ENCODE assay signal across 9 cellular contexts in the genomic region with DNA sequence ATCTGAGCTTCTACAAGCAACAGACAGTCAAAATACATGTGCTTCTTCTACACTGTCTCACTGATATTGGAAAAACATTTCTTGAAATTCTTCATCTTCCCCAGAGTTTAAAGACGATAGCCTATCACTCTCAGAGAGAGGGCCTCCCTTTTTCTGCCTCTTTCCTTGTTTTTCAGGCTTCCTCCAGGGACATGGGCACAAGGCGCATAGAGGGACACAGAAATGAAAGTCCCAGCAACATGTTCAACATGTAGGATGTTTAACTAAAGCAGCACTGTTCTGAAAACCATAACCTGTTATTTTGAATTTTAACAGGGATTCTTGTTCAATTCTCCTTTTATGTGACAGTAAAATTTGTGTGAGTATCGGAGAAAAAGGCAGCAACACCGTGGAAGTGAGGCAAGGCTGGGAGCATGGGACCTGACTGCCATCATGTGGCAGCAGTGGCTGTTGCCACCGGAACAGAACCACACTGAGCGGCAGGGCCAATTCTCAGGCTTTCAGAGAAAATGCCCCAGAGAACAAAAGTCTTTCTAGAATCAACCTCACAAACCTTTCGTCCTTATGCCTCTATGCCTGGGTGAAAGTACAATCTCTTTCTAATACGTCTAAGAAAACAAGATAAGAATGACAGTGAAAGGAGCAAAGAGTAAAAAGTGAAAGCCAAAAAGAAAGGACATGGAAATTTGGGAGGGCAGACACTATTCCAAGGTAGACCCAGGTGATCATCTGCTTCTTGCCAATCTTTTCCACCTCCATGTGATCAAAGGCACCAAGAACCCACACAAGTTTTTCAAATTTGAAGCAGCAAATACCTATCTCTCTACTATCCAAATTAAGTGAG. TPM values are rescaled to one million over a fixed set of nuclear protein-coding genes. Genes with fewer than 3 reads are reported as not detected.
A peak's percentile ranks its signal among the peaks of the same experiment; 100 is the strongest.
DNase-seq lines count a peak whose midpoint lies in the region; ATAC-seq and TF ChIP-seq lines count a peak whose summit lies in the region.
"Had no signal": no experiment of that assay in that cellular context is flagged by ENCODE, and none has a peak within 500 bp of the region (broad histone marks: within the 10 kb centered on the region; RNA-seq: fewer than 3 reads in every experiment).

No MANE protein-coding gene starts in this region.

- no peak for TF ChIP-seq POLR2A in esophagus squamous epithelium (IDR thresholded peaks at IDR 0.05)

- no peak overlapping the region for H3K27ac Mint-ChIP-seq in natural killer cell
- H3K27ac Mint-ChIP-seq: activated naive CD4-positive, alpha-beta T cell treated with anti-CD3 and anti-CD28 coated beads, Interleukin-2, amount 50 U/mL, for 24 hours had no signal

- H3K4me1 Mint-ChIP-seq in natural killer cell: peaks cover 0 to 11% of the 10 kb centered on the region in 2 donors
- H3K4me1 Mint-ChIP-seq: activated naive CD4-positive, alpha-beta T cell treated with anti-CD3 and anti-CD28 coated beads, Interleukin-2, amount 50 U/mL, for 24 hours had no signal

- H3K27me3 ChIP-seq in SJSA1 (replicated peaks): no peaks in the 10 kb centered on the region
- no peaks in the 10 kb centered on the region for H3K27me3 ChIP-seq in esophagus squamous epithelium

- DNase-seq in NCI-H82 (lab: John Stamatoyannopoulos, UW) (peak; percentile 64), NCI-H82 treated with DMSO at 0.1 percent for 48 hours (lab: John Stamatoyannopoulos, UW; ENCODE audit: unreplicated experiment) (no peak), SJSA1 (ENCODE audit: low read depth in 1 of 2, low spot score in 2 of 2) (peak; percentile 50 to 57), esophagus squamous epithelium (lab: John Stamatoyannopoulos, UW) (no peak), natural killer cell (no peak), activated T-cell treated with anti-CD3 and anti-CD28 coated beads for 4 hours (no peak)

- intact Hi-C loops in esophagus squamous epithelium (cut with DNase I) (loop anchor here (10.0 kb wide), 1 partner anchor 606 kb away; a partner anchor contains a TSS), natural killer cell (cut with micrococcal nuclease) (loop anchor here (5.0 to 10.0 kb wide), 2 partner anchors 604 to 1376 kb away; no protein-coding TSS in a partner anchor)

- H3K36me3 ChIP-seq in SJSA1 (no peaks in the 10 kb centered on the region), esophagus squamous epithelium (peaks cover 0 to 4% (median 0%) of the 10 kb centered on the region in 3 donors)

- H3K27me3 Mint-ChIP-seq in natural killer cell (ENCODE audit: low read depth in 2 of 2): no peaks in the 10 kb centered on the region
- H3K27me3 Mint-ChIP-seq: activated naive CD4-positive, alpha-beta T cell treated with anti-CD3 and anti-CD28 coated beads, Interleukin-2, amount 50 U/mL, for 24 hours had no signal

- H3K4me3 Mint-ChIP-seq in natural killer cell: no peak overlapping the region
- H3K4me3 Mint-ChIP-seq: activated naive CD4-positive, alpha-beta T cell treated with anti-CD3 and anti-CD28 coated beads, Interleukin-2, amount 50 U/mL, for 24 hours had no signal

- WGBS in esophagus squamous epithelium, 2 donors: 33 to 34% methylated on average over 8 of the region's 8 CpGs

- no peak overlapping the region for H3K4me3 ChIP-seq in SJSA1
- no peak overlapping the region for H3K4me3 ChIP-seq in esophagus squamous epithelium

- peak; percentile 63 for ATAC-seq in HG03103 (IDR thresholded peaks at IDR 0.05; ENCODE audit: low read depth, unreplicated experiment)
- ATAC-seq in natural killer cell: peak in 2 of 3 donors; percentile 68 to 69
- no peak for ATAC-seq in activated CD4-positive, CD25-positive, alpha-beta regulatory T cell treated with anti-CD3 and anti-CD28 coated beads, Interleukin-2, amount 50 U/mL, for 24 hours

- H3K27ac ChIP-seq in SJSA1 (no peak overlapping the region), esophagus squamous epithelium (no peak overlapping the region)

- no peaks in the 10 kb centered on the region for H3K36me3 Mint-ChIP-seq in natural killer cell

- H3K9me3 ChIP-seq in SJSA1 (replicated peaks) (no peaks in the 10 kb centered on the region), esophagus squamous epithelium (no peaks in the 10 kb centered on the region)

- TF ChIP-seq CTCF in esophagus squamous epithelium (IDR thresholded peaks at IDR 0.05) (peak in 5 of 6 experiments; percentile 64 to 88 (median 71)), natural killer cell (IDR thresholded peaks at IDR 0.05) (no peak)

- H3K9me3 Mint-ChIP-seq in natural killer cell: no peaks in the 10 kb centered on the region
- H3K9me3 Mint-ChIP-seq: activated naive CD4-positive, alpha-beta T cell treated with anti-CD3 and anti-CD28 coated beads, Interleukin-2, amount 50 U/mL, for 24 hours had no signal

- peaks cover 8% of the 10 kb centered on the region; the same call in 1 of the 2 replicates for H3K4me1 ChIP-seq in SJSA1 (replicated peaks)
- H3K4me1 ChIP-seq in esophagus squamous epithelium: peaks cover 0 to 16% (median 0%) of the 10 kb centered on the region in 3 donors

RNA-seq across cellular contexts. Expression of a gene that starts 54.5 kb away (rescaled TPM):
- 2.3 and 11.0 TPM in 2 replicates for total RNA-seq in SJSA1 (2014; rRNA removed; shearing (Covaris generic))
- 10 to 100 TPM in 2 of 4 donors, 1 to 10 TPM in 2; 4.3 to 19.5 (median 9.0) TPM for total RNA-seq in esophagus squamous epithelium
- 10 to 100 TPM; 12.9 to 25.8 (median 16.0) TPM for total RNA-seq in natural killer cell

Comparison
In these comparisons a context has a peak if more than half of its experiments do, and no peak if none do; other contexts are left out.
1. DNase-seq: peak in NCI-H82 (single experiment) and SJSA1 (2 of 2); none in NCI-H82 treated with DMSO at 0.1 percent for 48 hours (single experiment), esophagus squamous epithelium (single experiment), natural killer cell (single experiment) and activated T-cell treated with anti-CD3 and anti-CD28 coated beads for 4 hours (single experiment).
2. ATAC-seq: peak in HG03103 (single experiment) and natural killer cell (2 of 3); none in activated CD4-positive, CD25-positive, alpha-beta regulatory T cell treated with anti-CD3 and anti-CD28 coated beads, Interleukin-2, amount 50 U/mL, for 24 hours (0 of 2).